21 cellular contexts compared by ENCODE assay signal in the genomic region with DNA sequence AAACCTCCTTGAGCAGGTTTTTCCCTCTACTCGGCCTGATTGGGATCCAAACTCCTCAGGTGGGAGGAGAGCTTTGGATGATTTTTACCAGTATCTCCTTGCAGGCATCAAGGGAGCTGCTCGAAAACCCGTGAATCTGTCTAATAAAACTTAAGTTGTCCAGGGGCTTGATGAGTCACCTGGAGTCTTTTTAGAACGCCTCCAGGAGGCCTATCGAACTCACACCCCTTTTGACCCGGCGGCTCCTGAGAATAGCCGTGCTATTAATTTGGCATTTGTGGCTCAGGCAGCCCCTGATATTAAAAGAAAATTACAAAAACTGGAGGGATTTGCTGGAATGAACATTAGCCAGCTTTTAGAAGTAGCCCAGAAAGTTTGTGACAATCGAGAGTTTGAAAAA.
"Had no signal": no experiment of that assay in that cellular context is flagged by ENCODE, and none has a peak within 500 bp of the region (broad histone marks: within the 10 kb centered on the region; RNA-seq: fewer than 3 reads in every experiment).

No MANE protein-coding gene starts in this region.

- H3K27ac ChIP-seq: brain microvascular endothelial cell, hepatocyte, left lung, neutrophil, transverse colon had no signal

- DNase-seq: activated CD4-positive, alpha-beta memory T cell treated with anti-CD3 and anti-CD28 coated beads, Interleukin-2, amount 10 ng/mL, durations not matched to agents 7 days and 5 days; activated CD4-positive, alpha-beta T cell treated with anti-CD3 and anti-CD28 coated beads for 4 hours; activated gamma-delta T cell treated with Interleukin-2 at 50 U/mL for 16 hours; activated T-cell treated with anti-CD3 and anti-CD28 coated beads, Interleukin-2, amount 50 U/mL, for 48 hours; amniotic stem cell; brain microvascular endothelial cell; erythroblast; left lung; mammary epithelial cell; mucosa of descending colon; stimulated activated CD4-positive, alpha-beta T cell treated with anti-CD3 and anti-CD28 coated beads, Interleukin-4, amount 100 ng/mL, for 4 hours; stimulated activated CD8-positive, alpha-beta memory T cell treated with anti-CD3 and anti-CD28 coated beads, Interleukin-4, amount 100 ng/mL, for 48 hours; stimulated activated naive CD8-positive, alpha-beta T cell treated with anti-CD3 and anti-CD28 coated beads, Interleukin-15, Interleukin-2, amounts not matched to agents 100 U/mL and 50 U/mL, for 24 hours; transverse colon had no signal

- H3K36me3 Mint-ChIP-seq: activated naive CD8-positive, alpha-beta T cell; naive thymus-derived CD4-positive, alpha-beta T cell had no signal

- H3K9me3 ChIP-seq: left lung, mucosa of descending colon, neutrophil, transverse colon had no signal

- H3K4me3 ChIP-seq: hepatocyte, left lung, mucosa of descending colon, transverse colon had no signal

- H3K4me1 ChIP-seq: left lung, transverse colon had no signal

- H3K36me3 ChIP-seq: brain microvascular endothelial cell, left lung, neutrophil, transverse colon had no signal

- H3K4me3 Mint-ChIP-seq: activated CD4-positive, alpha-beta memory T cell treated with anti-CD3 and anti-CD28 coated beads, Interleukin-2, amount 10 ng/mL, durations not matched to agents 7 days and 5 days; activated naive CD8-positive, alpha-beta T cell; central memory CD8-positive, alpha-beta T cell; naive thymus-derived CD4-positive, alpha-beta T cell; T-helper 1 cell treated with Interleukin-12 subunit alpha and Interleukin-12 subunit beta and Interleukin-4 antibody, amounts not matched to agents 30 μg/mL and 1 μg/mL, for 36 hours had no signal

- H3K27me3 Mint-ChIP-seq: activated CD4-positive, alpha-beta memory T cell treated with anti-CD3 and anti-CD28 coated beads, Interleukin-2, amount 10 ng/mL, durations not matched to agents 7 days and 5 days; activated naive CD8-positive, alpha-beta T cell; central memory CD8-positive, alpha-beta T cell; naive thymus-derived CD4-positive, alpha-beta T cell had no signal

- H3K27me3 ChIP-seq: brain microvascular endothelial cell, hepatocyte, left lung, neutrophil, transverse colon had no signal

- H2AFZ ChIP-seq: hepatocyte had no signal

- H3K27ac Mint-ChIP-seq: activated CD4-positive, alpha-beta memory T cell treated with anti-CD3 and anti-CD28 coated beads, Interleukin-2, amount 10 ng/mL, durations not matched to agents 7 days and 5 days; activated naive CD8-positive, alpha-beta T cell; naive thymus-derived CD4-positive, alpha-beta T cell; T-helper 1 cell treated with Interleukin-12 subunit alpha and Interleukin-12 subunit beta and Interleukin-4 antibody, amounts not matched to agents 30 μg/mL and 1 μg/mL, for 36 hours had no signal

- H3K79me2 ChIP-seq: hepatocyte had no signal

- H3K4me2 ChIP-seq: hepatocyte had no signal

- H3K9me3 Mint-ChIP-seq: activated CD4-positive, alpha-beta memory T cell treated with anti-CD3 and anti-CD28 coated beads, Interleukin-2, amount 10 ng/mL, durations not matched to agents 7 days and 5 days; central memory CD8-positive, alpha-beta T cell; naive thymus-derived CD4-positive, alpha-beta T cell; T-helper 1 cell treated with Interleukin-12 subunit alpha and Interleukin-12 subunit beta and Interleukin-4 antibody, amounts not matched to agents 30 μg/mL and 1 μg/mL, for 36 hours had no signal

- H3K4me1 Mint-ChIP-seq: activated CD4-positive, alpha-beta memory T cell treated with anti-CD3 and anti-CD28 coated beads, Interleukin-2, amount 10 ng/mL, durations not matched to agents 7 days and 5 days; central memory CD8-positive, alpha-beta T cell had no signal

- FAIRE-seq: keratinocyte had no signal
